ENCODE assay signal across 17 cellular contexts in genomic region chr2:106577252-106577651, GRCh38.
DNase-seq lines count a peak whose midpoint lies in the region; ATAC-seq, FAIRE-seq and TF ChIP-seq lines count a peak whose summit lies in the region.
"Had no signal": no experiment of that assay in that cellular context is flagged by ENCODE, and none has a peak within 500 bp of the region (broad histone marks: within the 10 kb centered on the region; RNA-seq: fewer than 3 reads in every experiment).

No MANE protein-coding gene starts in this region.

- no peaks in the 10 kb centered on the region for H3K9me1 ChIP-seq in IMR-90 (ENCODE audit: insufficient read depth, low read length)

- DNase-seq in IMR-90 (no peak), bronchial epithelial cell (ENCODE audit: low read depth) (no peak), mesothelial cell of epicardium (ENCODE audit: low spot score in 2 of 2, unreplicated experiment in 2 of 2) (no peak), SIG-M5 (lab: John Stamatoyannopoulos, UW) (no peak), NCI-H146 treated with DMSO at 0.1 percent for 48 hours (lab: John Stamatoyannopoulos, UW; ENCODE audit: unreplicated experiment) (no peak), G401 (ENCODE audit: low spot score) (no peak)
- DNase-seq: CD8-positive, alpha-beta memory T cell; DMS53; H9 had no signal

- no peak overlapping the region for H3K18ac ChIP-seq in IMR-90 (ENCODE audit: low read depth, low read length)

- in situ Hi-C loops in IMR-90 (cut with MboI; ENCODE audit: low sequenced_read_pairs): no loop called here
- in situ Hi-C loops in G401 (cut with HindIII; ENCODE audit: low sequenced_read_pairs): no loop called here

- ATAC-seq in IMR-90 (ENCODE audit: low read depth) (no peak), GM21528 (IDR thresholded peaks at IDR 0.05; ENCODE audit: low FRiP score, unreplicated experiment) (no peak)
- ATAC-seq: GM23338 had no signal

- TF ChIP-seq POLR2A in IMR-90 (IDR thresholded peaks at IDR 0.05; ENCODE audit: low read depth, low read length): no peak

- no peak overlapping the region for H3K4me3 ChIP-seq in IMR-90 (ENCODE audit: insufficient read depth, low read depth, low read length)
- no peak overlapping the region for H3K4me3 ChIP-seq in bronchial epithelial cell (ENCODE audit: low read depth, low read length)
- no peak overlapping the region for H3K4me3 ChIP-seq in parathyroid adenoma (ENCODE audit: low read depth, low read length)
- H3K4me3 ChIP-seq: GM23338 had no signal

- H3K27me3 ChIP-seq in IMR-90 (ENCODE audit: control insufficient read depth, insufficient read depth, low read length) (peaks cover 4% of the 10 kb centered on the region; the same call in 1 of the 2 replicates), bronchial epithelial cell (ENCODE audit: control insufficient read depth, insufficient read depth, low read length) (peaks cover 4% of the 10 kb centered on the region), parathyroid adenoma (ENCODE audit: control insufficient read depth, insufficient read depth, low read length) (no peaks in the 10 kb centered on the region)

- no peak overlapping the region for H2BK15ac ChIP-seq in IMR-90 (ENCODE audit: low read depth, low read length)

- no peak overlapping the region for H3K56ac ChIP-seq in IMR-90 (ENCODE audit: extremely low read depth, insufficient read depth, low read length)

- BruUV-seq in IMR-90 (replicated peaks; lab: Mats Ljungman, UMichigan): no TSS peak

- H3K79me1 ChIP-seq in IMR-90 (ENCODE audit: low read depth in 1 of 2, low read length in 2 of 2): no peaks in the 10 kb centered on the region

- no peak overlapping the region for H3K23ac ChIP-seq in IMR-90 (ENCODE audit: low read depth, low read length)

- dilution Hi-C loops in IMR-90 (cut with HindIII; ENCODE audit: low sequenced_read_pairs, unreplicated experiment): no loop called here

- CTCF ChIA-PET in IMR-90 (lab: Yijun Ruan, JAX): no interaction called here

- no peaks in the 10 kb centered on the region for H3K9me3 Mint-ChIP-seq in mesothelial cell of epicardium
- H3K9me3 Mint-ChIP-seq: CD8-positive, alpha-beta memory T cell; GM23338; H9 had no signal

- H4K5ac ChIP-seq in IMR-90 (ENCODE audit: low read depth, low read length): no peak overlapping the region

- no peak overlapping the region for H4K8ac ChIP-seq in IMR-90 (ENCODE audit: low read depth in 2 of 2, low read length in 2 of 2)

- H3K79me2 ChIP-seq in parathyroid adenoma: no peaks in the 10 kb centered on the region

- no peak overlapping the region for H3K4me3 Mint-ChIP-seq in mesothelial cell of epicardium
- H3K4me3 Mint-ChIP-seq: CD8-positive, alpha-beta memory T cell; GM23338; H9; IgD-negative memory B cell had no signal

- no peak overlapping the region for H2AFZ ChIP-seq in IMR-90 (replicated peaks; ENCODE audit: low read length, poor library complexity)
- peak overlapping the region; percentile 74 for H2AFZ ChIP-seq in parathyroid adenoma
- H2AFZ ChIP-seq: GM23338 had no signal

- no peaks in the 10 kb centered on the region for H3K4me1 ChIP-seq in IMR-90 (ENCODE audit: control insufficient read depth, insufficient read depth, low read length)
- H3K4me1 ChIP-seq in parathyroid adenoma: peaks cover 56% of the 10 kb centered on the region

- H2AK5ac ChIP-seq in IMR-90 (ENCODE audit: low read depth, low read length): no peak overlapping the region

- H3K36me3 Mint-ChIP-seq in mesothelial cell of epicardium: no peaks in the 10 kb centered on the region
- H3K36me3 Mint-ChIP-seq: CD8-positive, alpha-beta memory T cell; IgD-negative memory B cell had no signal

- peaks cover 62% of the 10 kb centered on the region for H3K4me1 Mint-ChIP-seq in mesothelial cell of epicardium

- H3K9me3 ChIP-seq in IMR-90 (ENCODE audit: control insufficient read depth, insufficient read depth, low read length) (no peaks in the 10 kb centered on the region), parathyroid adenoma (ENCODE audit: control insufficient read depth, low read length) (no peaks in the 10 kb centered on the region)

- H3K27me3 Mint-ChIP-seq in mesothelial cell of epicardium (ENCODE audit: low read depth): peaks cover 2% of the 10 kb centered on the region

- H3K9ac ChIP-seq in IMR-90 (ENCODE audit: low read depth, low read length) (no peak overlapping the region), parathyroid adenoma (no peak overlapping the region)
- H3K9ac ChIP-seq: KMS-11 had no signal

- H3K27ac ChIP-seq in IMR-90 (ENCODE audit: insufficient read depth, low read length) (no peak overlapping the region), parathyroid adenoma (peak overlapping the region; percentile 74)
- H3K27ac ChIP-seq: KMS-11 had no signal

- no peak overlapping the region for H3K4ac ChIP-seq in IMR-90 (ENCODE audit: low read depth, low read length)

- no peak for TF ChIP-seq CTCF in IMR-90 (conservative IDR thresholded peaks at IDR 0.05; ENCODE audit: low read depth, low read length)
- no peak for TF ChIP-seq CTCF in bronchial epithelial cell (IDR thresholded peaks at IDR 0.05; ENCODE audit: insufficient read depth, low read length, severe bottlenecking)
- TF ChIP-seq CTCF in mesothelial cell of epicardium (IDR thresholded peaks at IDR 0.05; ENCODE audit: unreplicated experiment): no peak
- TF ChIP-seq CTCF in parathyroid adenoma (IDR thresholded peaks at IDR 0.05): no peak

- H2AK9ac ChIP-seq in IMR-90 (replicated peaks; ENCODE audit: low read depth, low read length, poor library complexity): no peak overlapping the region

- H2BK5ac ChIP-seq in IMR-90 (ENCODE audit: low read depth, low read length, poor library complexity, severe bottlenecking): no peak overlapping the region

- H3K36me3 ChIP-seq in IMR-90 (ENCODE audit: control insufficient read depth, insufficient read depth, low read length): no peaks in the 10 kb centered on the region
- H3K36me3 ChIP-seq in bronchial epithelial cell (ENCODE audit: control insufficient read depth, insufficient read depth, low read length): no peaks in the 10 kb centered on the region
- H3K36me3 ChIP-seq in parathyroid adenoma (ENCODE audit: control insufficient read depth, insufficient read depth, low read length): no peaks in the 10 kb centered on the region

- FAIRE-seq in bronchial epithelial cell (lab: Jason Lieb, UNC): peak; percentile 52
- FAIRE-seq: A204.1, GM12891, GM19239 had no signal

- no peak for TF ChIP-seq RAD21 in IMR-90 (IDR thresholded peaks at IDR 0.05; ENCODE audit: low read length)

- H3K4me2 ChIP-seq in IMR-90 (ENCODE audit: low read depth, low read length) (no peak overlapping the region), parathyroid adenoma (ENCODE audit: low read length) (no peak overlapping the region)
- H3K4me2 ChIP-seq: GM23338, KMS-11 had no signal

- no peak overlapping the region for H2BK20ac ChIP-seq in IMR-90 (ENCODE audit: low read depth, low read length)

- H4K91ac ChIP-seq in IMR-90 (ENCODE audit: insufficient read depth, low read depth, low read length): no peak overlapping the region

- no peak overlapping the region for H2BK120ac ChIP-seq in IMR-90 (ENCODE audit: low read depth, low read length)

- H3K27ac Mint-ChIP-seq in mesothelial cell of epicardium: peak overlapping the region; percentile 84
- H3K27ac Mint-ChIP-seq: CD8-positive, alpha-beta memory T cell; GM23338; H9; IgD-negative memory B cell had no signal

- POLR2A ChIA-PET in IMR-90 (lab: Charles Lee; ENCODE audit: unreplicated experiment): no interaction called here

- H4K20me1 ChIP-seq in IMR-90 (ENCODE audit: insufficient read depth, low read length): no peaks in the 10 kb centered on the region

- no peak overlapping the region for H3K14ac ChIP-seq in IMR-90 (replicated peaks; ENCODE audit: low read depth, low read length)

- intact Hi-C loops in IMR-90 (cut with micrococcal nuclease): no loop called here

- WGBS in IMR-90 (ENCODE audit: extremely low coverage in 2 of 2, insufficient read length in 1 of 2), 2 experiments: no CpG with 5 or more reads among the region's 5 CpGs

TF ChIP-seq in IMR-90, 13 proteins besides CTCF, POLR2A, EP300 and RAD21:
- TF ChIP-seq MAFK (IDR thresholded peaks at IDR 0.05; ENCODE audit: low read depth, low read length) (peak; percentile 27; the same call in 1 of the 2 replicates), RFX5 (IDR thresholded peaks at IDR 0.05; ENCODE audit: low read depth, low read length) (no peak)
